ENCODE assay signal across 8 cellular contexts in the genomic region with DNA sequence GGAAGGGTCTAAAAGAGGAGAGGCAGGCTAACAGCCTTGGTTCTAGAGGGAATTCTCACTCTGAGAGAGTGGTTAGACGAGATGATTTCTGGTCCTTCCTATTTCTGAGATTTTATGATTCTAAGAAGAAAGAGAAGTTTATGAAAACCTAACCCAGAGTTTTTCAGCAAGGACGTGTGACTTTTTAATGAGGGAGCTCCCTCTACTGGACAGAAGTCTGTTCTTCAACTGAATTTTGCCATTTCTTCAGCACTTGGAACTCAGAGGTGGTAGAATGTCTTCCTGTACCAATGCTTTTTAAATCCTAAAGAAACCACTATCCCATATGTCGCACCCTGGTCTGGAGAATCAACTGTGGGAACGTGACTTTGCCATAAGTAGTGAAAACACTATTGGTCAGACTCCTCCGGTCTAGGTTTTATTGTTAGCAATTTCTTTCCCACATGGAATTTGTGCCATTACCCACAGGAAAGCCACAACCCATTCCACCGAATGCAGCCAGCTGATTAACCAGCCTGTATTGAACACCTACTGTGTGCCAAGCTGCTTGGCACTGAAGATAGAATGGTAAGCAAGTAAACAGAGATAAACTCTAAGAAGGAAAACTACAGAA.
DNase-seq lines count a peak whose midpoint lies in the region; ATAC-seq and TF ChIP-seq lines count a peak whose summit lies in the region.

No MANE protein-coding gene starts in this region.

- H3K36me3 ChIP-seq in ascending aorta (no peaks in the 10 kb centered on the region), stomach (no peaks in the 10 kb centered on the region)

- H3K4me3 ChIP-seq in ascending aorta = no peak overlapping the region
- no peak overlapping the region for H3K4me3 ChIP-seq in stomach

- no peaks in the 10 kb centered on the region for H3K27me3 ChIP-seq in ascending aorta
- H3K27me3 ChIP-seq in stomach = no peaks in the 10 kb centered on the region

- WGBS in stomach, 5 donors = 21 to 24% (median 23%) methylated on average over 6 of the region's 6 CpGs

- H3K9me3 Mint-ChIP-seq in Calu3 (ENCODE audit: low read depth, unreplicated experiment) (no peaks in the 10 kb centered on the region), immature natural killer cell (no peaks in the 10 kb centered on the region)
- no peaks in the 10 kb centered on the region for H3K9me3 Mint-ChIP-seq in activated naive CD8-positive, alpha-beta T cell treated with anti-CD3 and anti-CD28 coated beads for 36 hours

- no peak for TF ChIP-seq EP300 in stomach (IDR thresholded peaks at IDR 0.05)

- no peak overlapping the region for H3K27ac ChIP-seq in ascending aorta
- no peak overlapping the region for H3K27ac ChIP-seq in stomach

- H3K4me3 Mint-ChIP-seq in Calu3 (ENCODE audit: low read depth, unreplicated experiment) (no peak overlapping the region), immature natural killer cell (no peak overlapping the region)
- no peak overlapping the region for H3K4me3 Mint-ChIP-seq in activated naive CD8-positive, alpha-beta T cell treated with anti-CD3 and anti-CD28 coated beads for 36 hours

- intact Hi-C loops in Calu3 (cut with micrococcal nuclease; ENCODE audit: unreplicated experiment) (loop anchor here (10.0 kb wide), 1 partner anchor 187 kb away; no protein-coding TSS in a partner anchor), ascending aorta (cut with DNase I) (loop anchor here (10.0 kb wide), 1 partner anchor 1517 kb away; no protein-coding TSS in a partner anchor), stomach (cut with DNase I; ENCODE audit: low total_unique reads) (no loop called here)

- peak; percentile 54 for ATAC-seq in GM19452 (IDR thresholded peaks at IDR 0.05; ENCODE audit: unreplicated experiment)

- no TSS peak for BruUV-seq in Calu3 (replicated peaks; lab: Mats Ljungman, UMichigan)

- no peaks in the 10 kb centered on the region for H3K36me3 Mint-ChIP-seq in Calu3 (ENCODE audit: insufficient read depth, unreplicated experiment)
- no peaks in the 10 kb centered on the region for H3K36me3 Mint-ChIP-seq in immature natural killer cell
- no peaks in the 10 kb centered on the region for H3K36me3 Mint-ChIP-seq in activated naive CD8-positive, alpha-beta T cell treated with anti-CD3 and anti-CD28 coated beads for 36 hours

- H3K9me3 ChIP-seq in ascending aorta = no peaks in the 10 kb centered on the region
- no peaks in the 10 kb centered on the region for H3K9me3 ChIP-seq in stomach

- no peaks in the 10 kb centered on the region for H3K4me1 Mint-ChIP-seq in Calu3 (ENCODE audit: low read depth, unreplicated experiment)
- H3K4me1 Mint-ChIP-seq in immature natural killer cell = peaks cover 0 to 1% of the 10 kb centered on the region in 2 donors
- H3K4me1 Mint-ChIP-seq in activated naive CD8-positive, alpha-beta T cell treated with anti-CD3 and anti-CD28 coated beads for 36 hours = peaks cover 6% of the 10 kb centered on the region

- TF ChIP-seq CTCF in Calu3 (IDR thresholded peaks at IDR 0.05; ENCODE audit: unreplicated experiment) = peak; percentile 45
- peak; percentile 25 to 71 (median 44) for TF ChIP-seq CTCF in ascending aorta (IDR thresholded peaks at IDR 0.05)
- peak in 5 of 7 experiments; percentile 25 to 63 (median 44) for TF ChIP-seq CTCF in stomach (IDR thresholded peaks at IDR 0.05)

- no peak for TF ChIP-seq POLR2A in stomach (IDR thresholded peaks at IDR 0.05)

- CTCF ChIA-PET in Calu3 (lab: Charles Lee) = interaction anchor here (0.6 to 1.5 kb wide), 5 partner anchors 11 to 318 kb away, joined by 3 to 7 read pairs (median 4); no protein-coding TSS in a partner anchor

- H3K27me3 Mint-ChIP-seq in Calu3 (ENCODE audit: unreplicated experiment) (no peaks in the 10 kb centered on the region), immature natural killer cell (ENCODE audit: low read depth in 3 of 3) (peaks cover 0 to 4% (median 0%) of the 10 kb centered on the region in 3 donors)
- no peaks in the 10 kb centered on the region for H3K27me3 Mint-ChIP-seq in activated naive CD8-positive, alpha-beta T cell treated with anti-CD3 and anti-CD28 coated beads for 36 hours

- H3K4me1 ChIP-seq in ascending aorta = no peaks in the 10 kb centered on the region
- H3K4me1 ChIP-seq in stomach = no peaks in the 10 kb centered on the region

- DNase-seq in Calu3 (peak; percentile 16), NAMALWA (ENCODE audit: low spot score) (peak; percentile 70), ascending aorta (ENCODE audit: low spot score in 2 of 2) (no peak), immature natural killer cell (peak; percentile 20 to 42 (median 37)), stomach (no peak), T-helper 9 cell (no peak)
- no peak for DNase-seq in activated naive CD8-positive, alpha-beta T cell treated with anti-CD3 and anti-CD28 coated beads for 36 hours

- H3K27ac Mint-ChIP-seq in Calu3 (ENCODE audit: unreplicated experiment) = no peak overlapping the region
- H3K27ac Mint-ChIP-seq in immature natural killer cell = no peak overlapping the region
- no peak overlapping the region for H3K27ac Mint-ChIP-seq in activated naive CD8-positive, alpha-beta T cell treated with anti-CD3 and anti-CD28 coated beads for 36 hours

Comparison
In these comparisons a context has a peak if more than half of its experiments do, and no peak if none do; other contexts are left out.
1. DNase-seq: peak in Calu3 (single experiment), NAMALWA (single experiment) and immature natural killer cell (3 of 3); none in ascending aorta (0 of 2), stomach (single experiment), T-helper 9 cell (single experiment) and activated naive CD8-positive, alpha-beta T cell treated with anti-CD3 and anti-CD28 coated beads for 36 hours (single experiment).
2. Peak in every context shown above with its lines, with median percentiles within 50 percentile points of each other: CTCF ChIP-seq.